8 cellular contexts compared by ENCODE assay signal in the genomic region with DNA sequence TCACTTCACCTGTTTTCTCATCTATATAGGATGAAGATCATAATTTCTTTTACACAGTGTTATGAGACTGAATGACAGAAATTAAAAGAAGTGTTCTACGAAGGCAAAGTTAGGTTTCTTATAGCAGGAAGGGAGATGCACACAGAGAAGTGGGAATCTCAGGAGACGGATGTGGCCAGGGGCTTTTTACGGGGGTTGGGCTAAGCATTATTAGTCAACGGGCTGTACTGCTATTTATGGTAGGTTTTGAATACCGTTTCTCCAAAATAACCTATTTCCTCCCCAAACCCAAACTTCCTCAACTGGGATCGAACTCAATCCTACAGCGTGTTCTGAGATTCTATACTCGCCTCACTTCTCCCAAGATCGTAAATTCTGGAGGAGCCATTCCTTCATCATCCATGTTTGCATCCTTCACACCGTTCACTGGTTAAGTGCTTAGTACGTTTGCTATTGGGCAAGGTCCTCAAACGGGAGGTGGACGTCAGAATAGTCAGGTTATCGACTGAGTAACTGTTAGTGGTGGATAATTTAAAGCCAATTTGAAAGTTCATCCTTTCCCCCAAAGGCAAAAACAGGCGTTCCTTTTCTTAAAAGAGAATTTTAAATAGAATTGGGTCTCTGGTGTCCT. TPM values are rescaled to one million over a fixed set of nuclear protein-coding genes. Genes with fewer than 3 reads are reported as not detected.
DNase-seq lines count a peak whose midpoint lies in the region; ATAC-seq and TF ChIP-seq lines count a peak whose summit lies in the region.

No MANE protein-coding gene starts in this region.

- peak overlapping the region; percentile 78 for H3K4me2 ChIP-seq in Loucy (ENCODE audit: low read depth, low read length, poor library complexity, severe bottlenecking)

- H4K20me1 ChIP-seq in Loucy (ENCODE audit: insufficient read depth, low read length, poor library complexity, severe bottlenecking), result peaks cover 33% of the 10 kb centered on the region

- peak overlapping the region; percentile 96 for H3K9ac ChIP-seq in Loucy (ENCODE audit: low read depth, low read length, poor library complexity, severe bottlenecking)

- peak overlapping the region; percentile 87 to 95 (median 90) for H3K4me3 Mint-ChIP-seq in CD4-positive, CD25-positive, alpha-beta regulatory T cell

- H3K4me1 Mint-ChIP-seq in CD4-positive, CD25-positive, alpha-beta regulatory T cell, result peaks cover 24 to 41% (median 36%) of the 10 kb centered on the region in 4 donors

- no peaks in the 10 kb centered on the region for H3K9me2 ChIP-seq in Loucy (replicated peaks; ENCODE audit: low read depth, low read length)

- peaks cover 15% of the 10 kb centered on the region for H3K36me3 Mint-ChIP-seq in CD4-positive, CD25-positive, alpha-beta regulatory T cell

- peak overlapping the region; percentile 62 to 98 (median 90) for H3K27ac Mint-ChIP-seq in CD4-positive, CD25-positive, alpha-beta regulatory T cell

- DNase-seq in CD4-positive, CD25-positive, alpha-beta regulatory T cell, result peak in 1 of 3 donors; percentile 29
- DNase-seq in brain microvascular endothelial cell (peak; percentile 16), lung microvascular endothelial cell (ENCODE audit: low read depth in 2 of 2) (peak; percentile 35 to 53), hippocampal formation (lab: John Stamatoyannopoulos, UW) (no peak), GM13976 (ENCODE audit: low spot score) (no peak)

- TF ChIP-seq CTCF in Loucy (conservative IDR thresholded peaks at IDR 0.05; ENCODE audit: low read length) (no peak), brain microvascular endothelial cell (IDR thresholded peaks at IDR 0.05; ENCODE audit: low read depth, low read length, missing control alignments) (no peak), GM13976 (IDR thresholded peaks at IDR 0.05; ENCODE audit: borderline replicate concordance, control extremely low read depth, extremely low read depth, insufficient read depth, missing control alignments) (no peak)

- H3K36me3 ChIP-seq in CD4-positive, CD25-positive, alpha-beta regulatory T cell (ENCODE audit: control insufficient read depth, insufficient read depth, low read length), result peaks cover 7% of the 10 kb centered on the region
- H3K36me3 ChIP-seq in Loucy (ENCODE audit: insufficient read depth, low read length) (peaks cover 3% of the 10 kb centered on the region; the same call in 1 of the 2 replicates), brain microvascular endothelial cell (replicated peaks) (peaks cover 8% of the 10 kb centered on the region)

- H2AFZ ChIP-seq in Loucy (ENCODE audit: low read length), result no peak overlapping the region

- H3K79me2 ChIP-seq in Loucy (ENCODE audit: insufficient read depth, low read length), result peaks cover 40% of the 10 kb centered on the region

- ATAC-seq in CD4-positive, CD25-positive, alpha-beta regulatory T cell (ENCODE audit: low read depth in 2 of 2), result no peak
- ATAC-seq in HG03135 (IDR thresholded peaks at IDR 0.05; ENCODE audit: unreplicated experiment) (no peak), GM19351 (IDR thresholded peaks at IDR 0.05; ENCODE audit: unreplicated experiment) (no peak)

- H3F3A ChIP-seq in Loucy (ENCODE audit: low read depth), result no peaks in the 10 kb centered on the region

- peaks cover 38% of the 10 kb centered on the region for H3K4me1 ChIP-seq in CD4-positive, CD25-positive, alpha-beta regulatory T cell (ENCODE audit: control insufficient read depth, insufficient read depth, low read length, poor library complexity, severe bottlenecking)
- peaks cover 40% of the 10 kb centered on the region for H3K4me1 ChIP-seq in Loucy (ENCODE audit: insufficient read depth, low read length, poor library complexity, severe bottlenecking)

- in situ Hi-C loops in brain microvascular endothelial cell (cut with HindIII; ENCODE audit: low pct_ligation_motif_present, low sequenced_read_pairs), result no loop called here
- in situ Hi-C loops in GM13976 (cut with MboI; ENCODE audit: low sequenced_read_pairs, unreplicated experiment), result loop anchor here (10.0 to 25.0 kb wide), 2 partner anchors 919 to 1067 kb away; no protein-coding TSS in a partner anchor

- no peaks in the 10 kb centered on the region for H3K9me3 Mint-ChIP-seq in CD4-positive, CD25-positive, alpha-beta regulatory T cell

- H3K27me3 ChIP-seq in CD4-positive, CD25-positive, alpha-beta regulatory T cell (ENCODE audit: control insufficient read depth, insufficient read depth, low read length), result no peaks in the 10 kb centered on the region
- H3K27me3 ChIP-seq in Loucy (ENCODE audit: insufficient read depth, low read length, poor library complexity, severe bottlenecking) (no peaks in the 10 kb centered on the region), brain microvascular endothelial cell (replicated peaks) (no peaks in the 10 kb centered on the region)

- H3K9me3 ChIP-seq in CD4-positive, CD25-positive, alpha-beta regulatory T cell (ENCODE audit: control insufficient read depth in 2 of 2, low read length in 2 of 2), result no peaks in the 10 kb centered on the region
- no peaks in the 10 kb centered on the region for H3K9me3 ChIP-seq in Loucy (ENCODE audit: insufficient read depth, low read depth, low read length)

- no peaks in the 10 kb centered on the region for H3K27me3 Mint-ChIP-seq in CD4-positive, CD25-positive, alpha-beta regulatory T cell

- H3K27ac ChIP-seq in CD4-positive, CD25-positive, alpha-beta regulatory T cell (ENCODE audit: insufficient read depth, low read length, poor library complexity, severe bottlenecking), result peak overlapping the region; percentile 56
- peak overlapping the region; percentile 83 for H3K27ac ChIP-seq in brain microvascular endothelial cell

- H3K4me3 ChIP-seq in CD4-positive, CD25-positive, alpha-beta regulatory T cell (ENCODE audit: low read depth, low read length), result peak overlapping the region; percentile 41
- H3K4me3 ChIP-seq in Loucy (ENCODE audit: low read length, poor library complexity, severe bottlenecking) (peak overlapping the region; percentile 84), brain microvascular endothelial cell (ENCODE audit: low read depth, low read length) (peak overlapping the region; percentile 67)

RNA-seq across cellular contexts. Expression of gene TRIM13, which starts 1.2 kb away (rescaled TPM):
- total RNA-seq in CD4-positive, CD25-positive, alpha-beta regulatory T cell, result 23.8 TPM
- 10 to 100 TPM; 10.2 to 22.5 (median 13.4) TPM for polyA plus RNA-seq in CD4-positive, CD25-positive, alpha-beta regulatory T cell
- 18.1 and 30.0 TPM in 2 replicates for total RNA-seq in lung microvascular endothelial cell

RNA-seq across cellular contexts. Expression of gene KCNRG, which starts 19.6 kb away (rescaled TPM):
- total RNA-seq in CD4-positive, CD25-positive, alpha-beta regulatory T cell, result 0.47 TPM
- under 1 TPM; 0.15 to 0.89 (median 0.50) TPM for polyA plus RNA-seq in CD4-positive, CD25-positive, alpha-beta regulatory T cell
- 5.9 and 10.7 TPM in 2 replicates for total RNA-seq in lung microvascular endothelial cell

RNA-seq across cellular contexts. Expression of gene SPRYD7, which starts 59.5 kb away (rescaled TPM):
- total RNA-seq in CD4-positive, CD25-positive, alpha-beta regulatory T cell, result 1.8 TPM
- 1 to 10 TPM; 2.7 to 3.8 (median 3.0) TPM for polyA plus RNA-seq in CD4-positive, CD25-positive, alpha-beta regulatory T cell
- total RNA-seq in lung microvascular endothelial cell, result 3.7 and 4.2 TPM in 2 replicates

Comparison
In these comparisons a context has a peak if more than half of its experiments do, and no peak if none do; other contexts are left out.
1. DNase-seq: peak in brain microvascular endothelial cell (single experiment) and lung microvascular endothelial cell (2 of 2); none in hippocampal formation (0 of 2) and GM13976 (single experiment).
2. Peak in every context shown above with its lines, with median percentiles within 50 percentile points of each other: H3K4me3 ChIP-seq.